Comparison of ENCODE assay signal across 9 cellular contexts in the genomic region with DNA sequence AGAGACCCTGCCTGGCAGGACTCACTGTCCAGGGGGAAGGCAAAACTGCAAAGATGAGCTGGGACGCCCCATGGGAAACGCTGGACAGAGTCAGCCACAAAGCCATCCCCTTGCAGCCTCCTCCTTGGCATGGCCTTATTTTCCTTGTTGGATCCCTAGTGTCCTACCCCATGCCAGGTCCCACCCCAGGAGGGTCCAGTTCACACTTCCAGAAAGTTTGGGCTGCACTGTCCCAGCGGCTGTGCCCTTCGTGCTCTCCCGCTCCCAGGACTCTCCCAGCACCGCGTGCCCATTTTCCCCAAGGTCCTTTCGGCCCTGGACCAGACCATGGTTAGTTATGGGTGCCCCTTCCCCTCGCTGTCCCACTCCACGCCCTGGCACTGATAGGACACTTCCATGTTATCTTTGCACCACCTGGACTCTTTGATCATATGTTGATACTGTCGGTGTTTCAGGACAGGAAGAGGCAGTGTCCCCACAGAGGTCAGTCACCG.
DNase-seq lines count a peak whose midpoint lies in the region; ATAC-seq and TF ChIP-seq lines count a peak whose summit lies in the region.
"Had no signal": no experiment of that assay in that cellular context is flagged by ENCODE, and none has a peak within 500 bp of the region (broad histone marks: within the 10 kb centered on the region; RNA-seq: fewer than 3 reads in every experiment).

No MANE protein-coding gene starts in this region.

- ATAC-seq in effector memory CD8-positive, alpha-beta T cell (replicated peaks): no peak

- peaks cover 18% of the 10 kb centered on the region for H3K36me3 Mint-ChIP-seq in effector memory CD8-positive, alpha-beta T cell (ENCODE audit: insufficient read depth)

- peak overlapping the region; percentile 35 to 44 for H3K27ac Mint-ChIP-seq in effector memory CD8-positive, alpha-beta T cell

- H3K9me3 Mint-ChIP-seq in effector memory CD8-positive, alpha-beta T cell: no peaks in the 10 kb centered on the region

- peaks cover 8% of the 10 kb centered on the region for H3K4me1 ChIP-seq in NT2/D1 (ENCODE audit: insufficient read depth, insufficient read length)

- POLR2A ChIA-PET in GM10248 (lab: Yijun Ruan, JAX): no interaction called here

- peak overlapping the region; percentile 68 for H3K9ac ChIP-seq in NT2/D1 (ENCODE audit: insufficient read length, low read depth)

- H3K27ac ChIP-seq in skin epidermis: peak overlapping the region in 19 of 21 experiments; percentile 3 to 96 (median 89)

- no peaks in the 10 kb centered on the region for H3K27me3 Mint-ChIP-seq in effector memory CD8-positive, alpha-beta T cell

- no peaks in the 10 kb centered on the region for H3K36me3 ChIP-seq in NT2/D1 (ENCODE audit: insufficient read depth, insufficient read length, low read length)

- CTCF ChIA-PET in GM10248 (lab: Yijun Ruan, JAX): interaction anchor here (1.4 to 2.0 kb wide), 2 partner anchors 20 to 27 kb away, joined by 3 to 5 read pairs; no protein-coding TSS in a partner anchor

- DNase-seq in NT2/D1 (ENCODE audit: low read depth, low spot score) (no peak), NCI-H226 (no peak), GM10266 (ENCODE audit: extremely low spot score) (no peak), GM10248 (ENCODE audit: extremely low spot score) (no peak)
- DNase-seq in effector memory CD8-positive, alpha-beta T cell: no peak
- DNase-seq: effector CD8-positive, alpha-beta T cell; stimulated activated CD4-positive, alpha-beta T cell treated with anti-CD3 and anti-CD28 coated beads, Interleukin-12 subunit alpha, Interleukin-12 subunit beta, amount 100 ng/mL, for 4 hours had no signal

- H3K9me3 ChIP-seq in NT2/D1 (ENCODE audit: insufficient read depth, low read length): no peaks in the 10 kb centered on the region

- peak; percentile 59 for TF ChIP-seq POLR2A in GM19193 (IDR thresholded peaks at IDR 0.05; ENCODE audit: extremely low read depth, insufficient read depth, insufficient read length)

- H3K4me3 ChIP-seq in NT2/D1 (ENCODE audit: insufficient read length, low read depth) (peak overlapping the region; percentile 38), skin epidermis (no peak overlapping the region)

- H3K4me3 Mint-ChIP-seq in effector memory CD8-positive, alpha-beta T cell: peak overlapping the region; percentile 69

- TF ChIP-seq CTCF in GM10266 (IDR thresholded peaks at IDR 0.05; ENCODE audit: control insufficient read depth, insufficient read depth, low read depth, missing control alignments) (no peak), GM10248 (IDR thresholded peaks at IDR 0.05; ENCODE audit: control extremely low read depth, extremely low read depth, low read depth, missing control alignments) (no peak)

- peaks cover 13% of the 10 kb centered on the region for H3K27me3 ChIP-seq in NT2/D1 (ENCODE audit: insufficient read depth, insufficient read length)

- H3K4me1 Mint-ChIP-seq in effector memory CD8-positive, alpha-beta T cell (ENCODE audit: low read depth in 2 of 2): peaks cover 46 to 56% of the 10 kb centered on the region in 2 donors
